18 cellular contexts compared by ENCODE assay signal in genomic region chr16:19384656-19385055, GRCh38. TPM values are rescaled to one million over a fixed set of nuclear protein-coding genes. Genes with fewer than 3 reads are reported as not detected.
A peak's percentile ranks its signal among the peaks of the same experiment; 100 is the strongest.
DNase-seq lines count a peak whose midpoint lies in the region; FAIRE-seq and TF ChIP-seq lines count a peak whose summit lies in the region.
"Had no signal": no experiment of that assay in that cellular context is flagged by ENCODE, and none has a peak within 500 bp of the region (broad histone marks: within the 10 kb centered on the region; RNA-seq: fewer than 3 reads in every experiment).

No MANE protein-coding gene starts in this region.

- H3K79me2 ChIP-seq in OCI-LY7 (ENCODE audit: insufficient read depth, low read depth, low read length): no peaks in the 10 kb centered on the region

- no peak overlapping the region for H3K27ac ChIP-seq in OCI-LY7 (ENCODE audit: low read depth, low read length, poor library complexity, severe bottlenecking)
- no peak overlapping the region for H3K27ac ChIP-seq in kidney (ENCODE audit: low read depth in 2 of 2, low read length in 2 of 2)

- no peak for FAIRE-seq in kidney (lab: Jason Lieb, UNC)
- FAIRE-seq: endometrium had no signal

- DNase-seq in SIG-M5 treated with dmso at 0.1 percent for 504 hours (lab: John Stamatoyannopoulos, UW; ENCODE audit: unreplicated experiment) (peak; percentile 25), SIG-M5 (lab: John Stamatoyannopoulos, UW) (no peak), OCI-LY7 (ENCODE audit: low spot score) (peak; percentile 13), kidney (peak; percentile 78), iPS-NIHi7 (ENCODE audit: extremely low spot score) (no peak), activated gamma-delta T cell (lab: John Stamatoyannopoulos, UW) (no peak), NCI-H526 treated with DMSO at 0.1 percent for 48 hours (lab: John Stamatoyannopoulos, UW) (no peak)
- no peak for DNase-seq in activated CD4-positive, alpha-beta T cell treated with anti-CD3 and anti-CD28 coated beads, Interleukin-2, amount 50 U/mL, for 1 hour
- DNase-seq: activated CD4-positive, CD25-positive, alpha-beta regulatory T cell treated with anti-CD3 and anti-CD28 coated beads, Interleukin-2, amount 50 U/mL, for 72 hours; cerebellar nuclear complex; glutamatergic neuron; left cardiac atrium; naive thymus-derived CD8-positive, alpha-beta T cell; NCI-H345; right cardiac atrium; stimulated activated naive B cell treated with anti-CD40 and anti-IgM and Interleukin-4, amounts not matched to agents 10 μg/mL and 1 μg/mL and 100 μg/mL, for 72 hours had no signal

- H3K4me2 ChIP-seq in OCI-LY7 (ENCODE audit: low read length): no peak overlapping the region

- no peak overlapping the region for H3K4me3 ChIP-seq in OCI-LY7 (ENCODE audit: low read depth, low read length, poor library complexity, severe bottlenecking)
- no peak overlapping the region for H3K4me3 ChIP-seq in kidney (ENCODE audit: low read length in 2 of 2)

- CTCF ChIA-PET in OCI-LY7 (lab: Charles Lee; ENCODE audit: unreplicated experiment): no interaction called here

- TF ChIP-seq CTCF in OCI-LY7 (conservative IDR thresholded peaks at IDR 0.05; ENCODE audit: low read length): no peak
- no peak for TF ChIP-seq CTCF in kidney (IDR thresholded peaks at IDR 0.05; ENCODE audit: borderline replicate concordance, extremely low read depth, insufficient read depth)

- peaks cover 36% of the 10 kb centered on the region for H3K4me1 ChIP-seq in OCI-LY7 (ENCODE audit: insufficient read depth, low read length, poor library complexity, severe bottlenecking)
- no peaks in the 10 kb centered on the region for H3K4me1 ChIP-seq in kidney (ENCODE audit: control insufficient read depth in 1 of 2, insufficient read depth in 1 of 2, low read depth in 1 of 2, low read length in 2 of 2)

- POLR2A ChIA-PET in OCI-LY7 (lab: Charles Lee): no interaction called here

- no peaks in the 10 kb centered on the region for H3K9me2 ChIP-seq in OCI-LY7 (ENCODE audit: insufficient read depth, low read length)

- H3K36me3 ChIP-seq in OCI-LY7 (ENCODE audit: insufficient read depth, low read length) (no peaks in the 10 kb centered on the region), kidney (ENCODE audit: control insufficient read depth in 1 of 2, insufficient read depth in 2 of 2, low read length in 2 of 2) (no peaks in the 10 kb centered on the region)

- no peak overlapping the region for H2AFZ ChIP-seq in OCI-LY7 (ENCODE audit: low read length)

- BruUV-seq in OCI-LY7 (replicated peaks; lab: Mats Ljungman, UMichigan): no TSS peak

- no peaks in the 10 kb centered on the region for H3K9me3 ChIP-seq in OCI-LY7 (ENCODE audit: low read length)
- no peaks in the 10 kb centered on the region for H3K9me3 ChIP-seq in kidney (ENCODE audit: control insufficient read depth in 1 of 2, low read length in 2 of 2)

- no peaks in the 10 kb centered on the region for H4K20me1 ChIP-seq in OCI-LY7 (ENCODE audit: insufficient read depth, low read length)

- intact Hi-C loops in OCI-LY7 (cut with micrococcal nuclease; ENCODE audit: unreplicated experiment): no loop called here
- intact Hi-C loops in kidney (cut with DNase I): no loop called here

- H3K9ac ChIP-seq in kidney (ENCODE audit: low read length in 2 of 2): no peak overlapping the region

RNA-seq across cellular contexts. Expression of gene TMC5, which starts 33.0 kb away (rescaled TPM):
- not detected in 2 replicates for total RNA-seq in OCI-LY7 (2014; rRNA removed; shearing (Covaris generic))
- total RNA-seq in OCI-LY7 (2022) (0.18 TPM in 1 of 2 replicates, not detected in the other), kidney (6.6 TPM)
- polyA plus RNA-seq in kidney (ENCODE audit: insufficient read depth, low read depth, low replicate concordance): 1.0 TPM
- total RNA-seq: LHCN-M2; naive thymus-derived CD8-positive, alpha-beta T cell had no signal
- polyA plus RNA-seq: naive thymus-derived CD8-positive, alpha-beta T cell had no signal

Comparison
In these comparisons a context has a peak if more than half of its experiments do, and no peak if none do; other contexts are left out.
1. DNase-seq: peak in SIG-M5 treated with dmso at 0.1 percent for 504 hours (single experiment), OCI-LY7 (single experiment) and kidney (single experiment); none in SIG-M5 (single experiment), iPS-NIHi7 (single experiment), activated CD4-positive, alpha-beta T cell treated with anti-CD3 and anti-CD28 coated beads, Interleukin-2, amount 50 U/mL, for 1 hour (single experiment), activated gamma-delta T cell (single experiment) and NCI-H526 treated with DMSO at 0.1 percent for 48 hours (single experiment).